In genomic region chr22:43889366-43890253, GRCh38 we compare ENCODE assay signal across 1 cellular context.
TF ChIP-seq lines count a peak whose summit lies in the region.

No MANE protein-coding gene starts in this region.

TF ChIP-seq in WTC11, 78 proteins besides CTCF, POLR2A, EP300 and RAD21 (continued from another document):
- TF ChIP-seq RELA (CRISPR knock-in tag; IDR thresholded peaks at IDR 0.05; ENCODE audit: borderline replicate concordance), result no peak
- no peak for TF ChIP-seq SMAD3 (CRISPR knock-in tag; IDR thresholded peaks at IDR 0.05; ENCODE audit: borderline replicate concordance)
